Comparison of ENCODE assay signal across 1 cellular context in genomic region chr10:35195361-35196306, GRCh38.
TF ChIP-seq lines count a peak whose summit lies in the region.

No MANE protein-coding gene starts in this region.

TF ChIP-seq in K562, 482 proteins besides CTCF, POLR2A, EP300 and RAD21 (continued from another document and continues in another):
- TF ChIP-seq ZNF592 (IDR thresholded peaks at IDR 0.05) (peak; percentile 21; the same call in 1 of the 2 replicates), HDAC2 (IDR thresholded peaks at IDR 0.05) (peak; percentile 85), TEAD4 (IDR thresholded peaks at IDR 0.05; ENCODE audit: low read length) (peak; percentile 27; the same call in 1 of the 2 replicates), TEAD4 (CRISPR knock-in tag; IDR thresholded peaks at IDR 0.05; ENCODE audit: borderline replicate concordance) (no peak), HIVEP1 (CRISPR knock-in tag; IDR thresholded peaks at IDR 0.05) (no peak), MTA2 (IDR thresholded peaks at IDR 0.05; ENCODE audit: low read depth) (no peak), ERF (CRISPR knock-in tag; IDR thresholded peaks at IDR 0.05) (0 out of 2 replicates have a peak, but pooled peaks have one; percentile 42), ZBTB34 (CRISPR knock-in tag; IDR thresholded peaks at IDR 0.05) (no peak), SOX6 (IDR thresholded peaks at IDR 0.05) (peak; percentile 51; the same call in 1 of the 2 replicates), KDM1A (IDR thresholded peaks at IDR 0.05) (peak; percentile 92 to 94), TAF1 (IDR thresholded peaks at IDR 0.05; ENCODE audit: control insufficient read depth, extremely low read depth, insufficient read depth, low read length, severe bottlenecking) (peak; percentile 17), MTF1 (CRISPR knock-in tag; IDR thresholded peaks at IDR 0.05; ENCODE audit: borderline replicate concordance) (no peak), SP1 (CRISPR knock-in tag; IDR thresholded peaks at IDR 0.05) (0 out of 2 replicates have a peak, but pooled peaks have one; percentile 14), SMARCA5 (IDR thresholded peaks at IDR 0.05) (peak; percentile 55; the same call in 1 of the 2 replicates), KDM5B (IDR thresholded peaks at IDR 0.05; ENCODE audit: insufficient replicate concordance, low read depth, low read length) (no peak), ZNF347 (CRISPR knock-in tag; IDR thresholded peaks at IDR 0.05; ENCODE audit: low read depth) (no peak), NRF1 (conservative IDR thresholded peaks at IDR 0.05 in 1 of 2, IDR thresholded peaks at IDR 0.05 in 1 of 2) (peak; percentile 28 to 44; a peak in 3 of 4 replicates), ZNF263 (CRISPR knock-in tag; IDR thresholded peaks at IDR 0.05; ENCODE audit: borderline replicate concordance) (peak; percentile 68), CBX3 (IDR thresholded peaks at IDR 0.05; ENCODE audit: borderline replicate concordance in 1 of 2, low read length in 2 of 2) (0 out of 3 replicates have a peak, but pooled peaks of 1 of the 2 experiments have one; percentile 35), BRD9 (IDR thresholded peaks at IDR 0.05; ENCODE audit: low read depth, partially characterized antibody) (peak; percentile 30), STAT5A (IDR thresholded peaks at IDR 0.05; ENCODE audit: borderline replicate concordance, low read length) (peak; percentile 67; the same call in 1 of the 2 replicates), ZNF280A (IDR thresholded peaks at IDR 0.05; ENCODE audit: low read depth, partially characterized antibody) (no peak), RFX7 (CRISPR knock-in tag; IDR thresholded peaks at IDR 0.05) (no peak), SMARCA4 (IDR thresholded peaks at IDR 0.05) (peak; percentile 71), NR0B1 (IDR thresholded peaks at IDR 0.05; ENCODE audit: partially characterized antibody) (no peak), PREB (CRISPR knock-in tag; IDR thresholded peaks at IDR 0.05) (no peak), ELF4 (CRISPR knock-in tag; IDR thresholded peaks at IDR 0.05) (0 out of 2 replicates have a peak, but pooled peaks have one; percentile 21), CREB5 (CRISPR knock-in tag; IDR thresholded peaks at IDR 0.05) (no peak), ZBTB8A (IDR thresholded peaks at IDR 0.05; ENCODE audit: partially characterized antibody) (no peak), ATF3 (IDR thresholded peaks at IDR 0.05) (peak; percentile 92), ATF3 (CRISPR knock-in tag; conservative IDR thresholded peaks at IDR 0.05) (peak; percentile 56; the same call in 1 of the 2 replicates), ETV5 (CRISPR knock-in tag; IDR thresholded peaks at IDR 0.05; ENCODE audit: low read depth) (peak; percentile 87; the same call in 1 of the 2 replicates), TBP (optimal IDR thresholded peaks at IDR 0.05; ENCODE audit: low read depth, low read length) (peak; percentile 29), ETV1 (tag; conservative IDR thresholded peaks at IDR 0.05; ENCODE audit: low read depth) (peak; percentile 96), FOXK1 (CRISPR knock-in tag; IDR thresholded peaks at IDR 0.05; ENCODE audit: borderline replicate concordance) (0 out of 2 replicates have a peak, but pooled peaks have one; percentile 33), ATF1 (CRISPR knock-in tag; IDR thresholded peaks at IDR 0.05) (no peak), ATF1 (tag; IDR thresholded peaks at IDR 0.05) (peak; percentile 97), ASH1L (IDR thresholded peaks at IDR 0.05; ENCODE audit: borderline replicate concordance, low read depth, partially characterized antibody) (no peak), LARP7 (IDR thresholded peaks at IDR 0.05) (0 out of 2 replicates have a peak, but pooled peaks have one; percentile 70), SPI1 (IDR thresholded peaks at IDR 0.05; ENCODE audit: borderline replicate concordance, low read depth, low read length) (peak; percentile 91), RBM22 (IDR thresholded peaks at IDR 0.05; ENCODE audit: low read depth, low read length, poor library complexity, severe bottlenecking) (no peak), GTF2E2 (tag; IDR thresholded peaks at IDR 0.05) (peak; percentile 88), ARNT (IDR thresholded peaks at IDR 0.05) (peak in 1 of 2 experiments; percentile 48; a peak in 1 of 4 replicates), KHSRP (IDR thresholded peaks at IDR 0.05) (peak; percentile 82; the same call in 1 of the 2 replicates), RERE (CRISPR knock-in tag; IDR thresholded peaks at IDR 0.05; ENCODE audit: borderline replicate concordance) (no peak), MYC (IDR thresholded peaks at IDR 0.05; ENCODE audit: low read depth, low read length) (0 out of 2 replicates have a peak, but pooled peaks have one; percentile 27), MYC (CRISPR knock-in tag; IDR thresholded peaks at IDR 0.05; ENCODE audit: borderline replicate concordance, low read depth) (no peak), ZNF668 (CRISPR knock-in tag; IDR thresholded peaks at IDR 0.05) (no peak)
